ENCODE assay signal across 8 cellular contexts in genomic region chr12:110403146-110403974, GRCh38. TPM values are rescaled to one million over a fixed set of nuclear protein-coding genes. Genes with fewer than 3 reads are reported as not detected.
DNase-seq lines count a peak whose midpoint lies in the region; ATAC-seq, FAIRE-seq and TF ChIP-seq lines count a peak whose summit lies in the region.

Gene ANAPC7 (minus strand): TSS chr12:110403708. CDS start chr12:110403627, 81 bp downstream.

- H3K36me3 Mint-ChIP-seq in natural killer cell treated with Interleukin-12 subunit alpha and Interleukin-12 subunit beta and Interleukin-15 and Interleukin-18, amount 100 ng/mL, for 72 hours: no peaks in the 10 kb centered on the region

- H3K9me3 Mint-ChIP-seq in natural killer cell treated with Interleukin-12 subunit alpha and Interleukin-12 subunit beta and Interleukin-15 and Interleukin-18, amount 100 ng/mL, for 72 hours: no peaks in the 10 kb centered on the region

- H3K4me3 Mint-ChIP-seq in natural killer cell treated with Interleukin-12 subunit alpha and Interleukin-12 subunit beta and Interleukin-15 and Interleukin-18, amount 100 ng/mL, for 72 hours: peak within 1 kb of the TSS; percentile 99

- TF ChIP-seq POLR2A in Raji (IDR thresholded peaks at IDR 0.05; ENCODE audit: insufficient read depth, low read depth, low read length): peak; percentile 71

- H3K27ac Mint-ChIP-seq in natural killer cell treated with Interleukin-12 subunit alpha and Interleukin-12 subunit beta and Interleukin-15 and Interleukin-18, amount 100 ng/mL, for 72 hours: peak within 1 kb of the TSS; percentile 99

- H3K4me1 Mint-ChIP-seq in natural killer cell treated with Interleukin-12 subunit alpha and Interleukin-12 subunit beta and Interleukin-15 and Interleukin-18, amount 100 ng/mL, for 72 hours (ENCODE audit: low read depth in 2 of 2): peaks cover 10 to 18% of the 10 kb centered on the region in 2 donors

- peak within 1 kb of the TSS; percentile 91 for H3K4me3 ChIP-seq in fibroblast of pulmonary artery (replicated peaks; ENCODE audit: low read depth, low read length)

- DNase-seq in D721Med (ENCODE audit: insufficient read length, low spot score) (peak; percentile 54), M059J (ENCODE audit: low read depth) (peak; percentile 86), fibroblast of pulmonary artery (ENCODE audit: low read depth) (peak; percentile 94)
- DNase-seq in activated T-helper 9 cell treated with anti-CD3 and anti-CD28 coated beads, Interleukin-2, amount 50 U/mL, for 16 hours (ENCODE audit: low read depth): peak; percentile 82
- DNase-seq in natural killer cell treated with Interleukin-12 subunit alpha and Interleukin-12 subunit beta and Interleukin-15 and Interleukin-18, amount 100 ng/mL, for 72 hours (ENCODE audit: low spot score): peak; percentile 88
- peak; percentile 78 for DNase-seq in stimulated activated naive CD4-positive, alpha-beta T cell treated with Interleukin-2 at 50 U/mL for 16 hours (lab: John Stamatoyannopoulos, UW)

- TF ChIP-seq CTCF in D721Med (IDR thresholded peaks at IDR 0.05; ENCODE audit: insufficient read depth, missing control alignments) (no peak), fibroblast of pulmonary artery (IDR thresholded peaks at IDR 0.05; ENCODE audit: low read length, missing control alignments) (no peak)

- no peak for FAIRE-seq in D721Med (lab: Jason Lieb, UNC)

- peak; percentile 63 for ATAC-seq in GM21825 (IDR thresholded peaks at IDR 0.05; ENCODE audit: unreplicated experiment)
- peak; percentile 96 to 97 for ATAC-seq in natural killer cell treated with Interleukin-12 subunit alpha and Interleukin-12 subunit beta and Interleukin-15 and Interleukin-18, amount 100 ng/mL, for 72 hours

- no peaks in the 10 kb centered on the region for H3K27me3 Mint-ChIP-seq in natural killer cell treated with Interleukin-12 subunit alpha and Interleukin-12 subunit beta and Interleukin-15 and Interleukin-18, amount 100 ng/mL, for 72 hours

RNA-seq across cellular contexts. Expression of gene ANAPC7, which starts in this region (rescaled TPM):
- 70.9 and 71.0 TPM in 2 replicates for total RNA-seq in M059J (2014; rRNA removed; shearing (Covaris generic))
- total RNA-seq in natural killer cell treated with Interleukin-12 subunit alpha and Interleukin-12 subunit beta and Interleukin-15 and Interleukin-18, amount 100 ng/mL, for 72 hours: 100 to 1,000 TPM in 1 of 2 donors, 10 to 100 TPM in 1; 62.0 to 133 TPM

Comparison
In these comparisons a context has a peak if more than half of its experiments do, and no peak if none do; other contexts are left out.
1. Peak in every context shown above with its lines: DNase-seq, ATAC-seq and H3K4me3 ChIP-seq.